In the genomic region with DNA sequence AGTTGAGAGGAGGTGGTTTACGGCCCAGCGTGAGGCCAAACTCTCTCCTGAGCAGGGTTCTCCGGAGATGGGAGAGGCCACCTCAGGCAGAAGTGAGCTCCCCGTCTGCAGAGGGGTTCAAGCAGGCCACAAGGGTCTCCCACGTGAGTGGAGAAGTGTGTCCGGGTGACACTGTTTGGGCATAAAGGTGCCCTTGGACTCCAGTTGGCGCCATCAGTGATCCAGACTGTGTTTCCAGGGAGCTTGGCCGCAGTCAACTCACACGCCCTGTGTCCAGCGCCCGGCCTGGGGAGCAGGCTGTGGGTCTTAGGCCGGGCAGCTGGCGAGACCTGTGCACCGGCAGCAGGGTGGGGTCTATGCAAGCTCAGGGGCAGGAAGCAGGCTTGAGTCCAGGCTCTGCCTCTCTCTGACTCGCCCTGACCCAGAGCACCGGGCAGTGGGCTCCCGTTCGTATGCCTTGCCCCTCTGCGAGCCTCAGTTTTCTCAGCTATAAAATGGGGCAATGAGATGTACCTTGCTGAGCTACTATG, we compare ENCODE assay signal across 19 cellular contexts. TPM values are rescaled to one million over a fixed set of nuclear protein-coding genes. Genes with fewer than 3 reads are reported as not detected.
A peak's percentile ranks its signal among the peaks of the same experiment; 100 is the strongest.
DNase-seq lines count a peak whose midpoint lies in the region; ATAC-seq, FAIRE-seq and TF ChIP-seq lines count a peak whose summit lies in the region.
"Had no signal": no experiment of that assay in that cellular context is flagged by ENCODE, and none has a peak within 500 bp of the region (broad histone marks: within the 10 kb centered on the region; RNA-seq: fewer than 3 reads in every experiment).

No MANE protein-coding gene starts in this region.

- RAD21 ChIA-PET in GM12878 (lab: Charles Lee; ENCODE audit: unreplicated experiment), result no interaction called here

- H3K9me3 ChIP-seq in heart left ventricle (no peaks in the 10 kb centered on the region), GM12878 (replicated peaks; ENCODE audit: control insufficient read depth, insufficient read depth, low read length) (no peaks in the 10 kb centered on the region), right lobe of liver (no peaks in the 10 kb centered on the region), trophoblast cell (ENCODE audit: insufficient read depth, low read depth, low read length) (no peaks in the 10 kb centered on the region)
- H3K9me3 ChIP-seq: BLaER1 had no signal

- no peak for TF ChIP-seq CTCF in heart left ventricle (IDR thresholded peaks at IDR 0.05)
- TF ChIP-seq CTCF in GM12878 (IDR thresholded peaks at IDR 0.05 in 2 of 3, conservative IDR thresholded peaks at IDR 0.05 in 1 of 3; ENCODE audit: control insufficient read depth in 2 of 3, extremely low read depth in 1 of 3, insufficient read depth in 1 of 3, low read depth in 3 of 3, low read length in 3 of 3), result no peak
- no peak for TF ChIP-seq CTCF in right lobe of liver (IDR thresholded peaks at IDR 0.05)

- H4K91ac ChIP-seq in trophoblast cell (ENCODE audit: low read depth, low read length), result peak overlapping the region; percentile 59

- peak overlapping the region; percentile 10 for H3K4ac ChIP-seq in trophoblast cell (ENCODE audit: low read depth, low read length)

- H3K36me3 ChIP-seq in heart left ventricle (peaks cover 0 to 25% (median 0%) of the 10 kb centered on the region in 9 donors), GM12878 (ENCODE audit: control insufficient read depth in 2 of 2, insufficient read depth in 2 of 2, low read length in 1 of 2) (peaks cover 0 to 1% of the 10 kb centered on the region in 2 experiments; a peak in 1 of 4 replicates), right lobe of liver (peaks cover 0 to 9% (median 0%) of the 10 kb centered on the region in 4 donors), trophoblast cell (ENCODE audit: control insufficient read depth in 1 of 2, insufficient read depth in 2 of 2, low read length in 2 of 2) (peaks cover 0 to 2% of the 10 kb centered on the region in 2 experiments)

- 95 to 100% (median 97%) methylated on average over 6 to 19 of the region's 19 CpGs for WGBS in heart left ventricle, 4 donors
- WGBS in GM12878 (ENCODE audit: insufficient coverage, insufficient replicate concordance, low lambda C conversion rate, missing lambda C conversion rate), result 70% methylated on average over 19 of the region's 19 CpGs
- WGBS in right lobe of liver (ENCODE audit: insufficient coverage, low coverage, low lambda C conversion rate, missing lambda C conversion rate), result no CpG with 5 or more reads among the region's 19 CpGs
- WGBS in trophoblast cell (ENCODE audit: extremely low coverage, insufficient coverage, insufficient read length), result no CpG with 5 or more reads among the region's 19 CpGs

- H3K23ac ChIP-seq in trophoblast cell (ENCODE audit: low read length), result no peak overlapping the region

- H3K79me2 ChIP-seq in GM12878 (ENCODE audit: control insufficient read depth, insufficient read depth, low read length) (no peaks in the 10 kb centered on the region), trophoblast cell (ENCODE audit: control insufficient read depth, insufficient read depth, low read length, poor library complexity) (peaks cover 2% of the 10 kb centered on the region)

- TF ChIP-seq RAD21 in GM12878 (IDR thresholded peaks at IDR 0.05; ENCODE audit: insufficient read depth, low read depth, low read length), result no peak

- no peak for TF ChIP-seq EP300 in GM12878 (IDR thresholded peaks at IDR 0.05; ENCODE audit: borderline replicate concordance in 1 of 2, control insufficient read depth in 1 of 2, low read depth in 2 of 2, low read length in 2 of 2)

- no peak overlapping the region for H3K18ac ChIP-seq in trophoblast cell (ENCODE audit: low read length)

- no peak overlapping the region for H3K4me2 ChIP-seq in GM12878 (ENCODE audit: control insufficient read depth, insufficient read depth)
- no peak overlapping the region for H3K4me2 ChIP-seq in trophoblast cell (ENCODE audit: low read length)
- H3K4me2 ChIP-seq: BLaER1, GM23338 had no signal

- POLR2A ChIA-PET in GM12878 (lab: Charles Lee), result no interaction called here

- H4K20me1 ChIP-seq in GM12878 (ENCODE audit: control insufficient read depth, insufficient read depth), result no peaks in the 10 kb centered on the region

- H4K8ac ChIP-seq in trophoblast cell (ENCODE audit: low read depth, low read length), result no peak overlapping the region

- H2AFZ ChIP-seq in GM12878 (ENCODE audit: control insufficient read depth, low read depth, low read length), result no peak overlapping the region
- H2AFZ ChIP-seq in trophoblast cell (ENCODE audit: insufficient read depth, low read length, poor library complexity), result no peak overlapping the region
- H2AFZ ChIP-seq: GM23338 had no signal

- BruUV-seq in GM12878 (replicated peaks; lab: Mats Ljungman, UMichigan), result no TSS peak

- H2BK5ac ChIP-seq in trophoblast cell (ENCODE audit: low read depth, low read length, poor library complexity), result no peak overlapping the region

- intact Hi-C loops in left ventricle myocardium superior (cut with micrococcal nuclease), result loop anchor here (10.0 kb wide), 1 partner anchor 160 kb away; no protein-coding TSS in a partner anchor
- intact Hi-C loops in heart left ventricle (cut with DNase I), result loop anchor here in 9 of 10 donors (5.0 to 10.0 kb wide), 4 partner anchors 68 to 352 kb away; a partner anchor contains a TSS
- intact Hi-C loops in GM12878 (cut with micrococcal nuclease; ENCODE audit: unreplicated experiment), result loop anchor here (10.0 kb wide), 1 partner anchor 350 kb away; a partner anchor contains a TSS
- intact Hi-C loops in right lobe of liver (cut with DNase I), result loop anchor here in 1 of 2 donors (5.0 kb wide), 1 partner anchor 162 kb away; no protein-coding TSS in a partner anchor

- no peak for ATAC-seq in left ventricle myocardium superior
- no peak for ATAC-seq in heart left ventricle
- no peak for ATAC-seq in GM12878
- no peak for ATAC-seq in right lobe of liver
- ATAC-seq in SK-N-SH treated with all-trans-retinoic acid at 6 μM for 48 hours, result no peak
- ATAC-seq in HG03280 (IDR thresholded peaks at IDR 0.05; ENCODE audit: unreplicated experiment), result no peak
- ATAC-seq: GM23338 had no signal

- no peak overlapping the region for H2BK120ac ChIP-seq in trophoblast cell (ENCODE audit: insufficient read depth, low read length, poor library complexity)

- H3K9ac ChIP-seq in GM12878 (ENCODE audit: control insufficient read depth, insufficient read depth, low read length) (no peak overlapping the region), trophoblast cell (ENCODE audit: low read length) (no peak overlapping the region)
- H3K9ac ChIP-seq: BLaER1 had no signal

- peak overlapping the region; percentile 43 for H2AK5ac ChIP-seq in trophoblast cell (ENCODE audit: low read length)

- peaks cover 21% of the 10 kb centered on the region for H3K79me1 ChIP-seq in trophoblast cell (ENCODE audit: low read length)

- DNase-seq in left ventricle myocardium superior (peak; percentile 19), heart left ventricle (no peak), GM12878 (ENCODE audit: low read depth, low spot score) (no peak), right lobe of liver (peak in 2 of 3 donors; percentile 15 to 31), trophoblast cell (no peak), NCI-H82 (lab: John Stamatoyannopoulos, UW) (no peak)
- DNase-seq: 8988T, DMS153, DMS79, GDM1, HCEC 1CT had no signal

- SMC1A ChIA-PET in GM12878 (lab: Charles Lee; ENCODE audit: uncharacterized antibody, unreplicated experiment), result no interaction called here

- in situ Hi-C loops in GM12878 (cut with MboI), result loop anchor here (5.0 kb wide), 1 partner anchor 157 kb away; no protein-coding TSS in a partner anchor

- no peak for TF ChIP-seq POLR2A in heart left ventricle (IDR thresholded peaks at IDR 0.05)
- no peak for TF ChIP-seq POLR2A in GM12878 (IDR thresholded peaks at IDR 0.05; ENCODE audit: low read depth, low read length)
- no peak for TF ChIP-seq POLR2A in right lobe of liver (IDR thresholded peaks at IDR 0.05)

- H3K14ac ChIP-seq in trophoblast cell (ENCODE audit: low read length), result peak overlapping the region; percentile 51

- H3K27me3 ChIP-seq in heart left ventricle (no peaks in the 10 kb centered on the region), GM12878 (replicated peaks in 1 of 2; ENCODE audit: control insufficient read depth in 2 of 2, insufficient read depth in 2 of 2, low read length in 1 of 2) (no peaks in the 10 kb centered on the region), right lobe of liver (no peaks in the 10 kb centered on the region), trophoblast cell (ENCODE audit: insufficient read depth, low read length) (no peaks in the 10 kb centered on the region)
- H3K27me3 ChIP-seq: BLaER1 had no signal

- H3K4me3 ChIP-seq in heart left ventricle (no peak overlapping the region), GM12878 (no peak overlapping the region), right lobe of liver (no peak overlapping the region), trophoblast cell (ENCODE audit: low read depth, low read length) (no peak overlapping the region)
- H3K4me3 ChIP-seq: BLaER1, GM23338 had no signal

- H3K27ac ChIP-seq in heart left ventricle (no peak overlapping the region), GM12878 (ENCODE audit: control insufficient read depth, insufficient read depth) (no peak overlapping the region), right lobe of liver (no peak overlapping the region), trophoblast cell (ENCODE audit: low read depth, low read length) (no peak overlapping the region)
- H3K27ac ChIP-seq: BLaER1 had no signal

- peak overlapping the region; percentile 9 for H2BK12ac ChIP-seq in trophoblast cell (ENCODE audit: low read length)

- FAIRE-seq in GM12878 (lab: Jason Lieb, UNC), result no peak
- FAIRE-seq: H54 had no signal

- peaks cover 0 to 34% (median 24%) of the 10 kb centered on the region in 12 donors for H3K4me1 ChIP-seq in heart left ventricle
- H3K4me1 ChIP-seq in GM12878 (ENCODE audit: control insufficient read depth, insufficient read depth, low read length), result no peaks in the 10 kb centered on the region; the same call in 1 of the 2 replicates
- H3K4me1 ChIP-seq in right lobe of liver, result peaks cover 0 to 29% (median 12%) of the 10 kb centered on the region in 4 donors
- peaks cover 20 to 28% of the 10 kb centered on the region in 2 experiments for H3K4me1 ChIP-seq in trophoblast cell (ENCODE audit: control insufficient read depth in 1 of 2, insufficient read depth in 2 of 2, low read length in 2 of 2)

- CTCF ChIA-PET in GM12878 (lab: Yijun Ruan, JAX), result interaction anchor here (1.4 to 1.9 kb wide), 2 partner anchors 68 to 158 kb away, joined by 4 to 6 read pairs; no protein-coding TSS in a partner anchor

- H4K12ac ChIP-seq in trophoblast cell (ENCODE audit: low read depth, low read length), result no peak overlapping the region

RNA-seq across cellular contexts. Expression of a gene that starts 24.6 kb away (rescaled TPM):
- total RNA-seq in left ventricle myocardium superior (95.6 TPM), heart left ventricle (10 to 100 TPM; 26.8 to 84.6 (median 55.0) TPM), GM12878 (2014; rRNA removed) (not detected in 2 replicates), GM12878 (2014; rRNA removed; fragmentation: Illumina TruSeq; extraction: Trizol) (not detected in 2 replicates), GM12878 (2021) (0.08 TPM in 1 of 2 replicates, not detected in the other), right lobe of liver (1 to 10 TPM in 3 of 6 experiments, under 1 TPM in 3; 0.32 to 1.6 (median 1.0) TPM)
- polyA plus RNA-seq in heart left ventricle (10 to 100 TPM; 28.9 to 50.1 TPM), GM12878 (2011; rRNA removed) (0.72 and 1.2 TPM in 2 replicates), GM12878 (2014; fragmentation: Illumina TruSeq; extraction: Trizol) (0.04 TPM in 1 of 2 replicates, not detected in the other), GM12878 (2014; fragmentation: Nextera tagmentation; extraction: Ambion mirVana) (not detected), GM12878 (2014; rRNA removed) (not detected in 2 replicates), GM12878 (2016; fragmentation: Nextera tagmentation; extraction: Ambion mirVana) (not detected)
- not detected in 2 replicates for total RNA-seq in GM12878 (2013; cell fraction: nucleolus; rRNA removed)
- polyA plus RNA-seq in GM12878 (2011; ENCODE audit: low read depth), result not detected
- 1.9 and 2.3 TPM in 2 replicates for polyA plus RNA-seq in GM12878 (2011; cell fraction: cytosol; rRNA removed)
- 1.0 and 1.7 TPM in 2 replicates for polyA plus RNA-seq in GM12878 (2011; cell fraction: nucleus; rRNA removed)
- 0.11 TPM in 1 of 2 replicates, not detected in the other for polyA plus RNA-seq in GM12878 (2012)
- 0.73 and 1.3 TPM in 2 replicates for polyA minus RNA-seq in GM12878 (2011; rRNA and poly(A)+ RNA removed)
- 0.73 TPM in 1 of 2 replicates, not detected in the other for polyA minus RNA-seq in GM12878 (2011; cell fraction: cytosol; rRNA and poly(A)+ RNA removed)
- 0.36 and 0.57 TPM in 2 replicates for polyA minus RNA-seq in GM12878 (2011; cell fraction: nucleus; rRNA and poly(A)+ RNA removed)
- polyA plus RNA-seq in trophoblast cell (2013), result 31.1 and 33.0 TPM in 2 replicates
- total RNA-seq: CD4-positive, alpha-beta memory T cell; HT-29 had no signal
- polyA plus RNA-seq: CD14-positive monocyte; CD4-positive, alpha-beta memory T cell had no signal

RNA-seq across cellular contexts. Expression of a gene that starts 45.9 kb away (rescaled TPM):
- total RNA-seq in left ventricle myocardium superior (8.7 TPM), heart left ventricle (10 to 100 TPM in 6 of 9 donors, 1 to 10 TPM in 3; 6.0 to 45.9 (median 11.5) TPM), GM12878 (2014; rRNA removed) (30.4 and 33.1 TPM in 2 replicates), GM12878 (2014; rRNA removed; fragmentation: Illumina TruSeq; extraction: Trizol) (14.6 and 15.4 TPM in 2 replicates), GM12878 (2021) (39.6 and 47.0 TPM in 2 replicates), right lobe of liver (10 to 100 TPM; 13.2 to 48.0 (median 24.9) TPM)
- polyA plus RNA-seq in heart left ventricle (1 to 10 TPM; 5.8 to 8.1 TPM), GM12878 (2011; rRNA removed) (13.0 and 19.8 TPM in 2 replicates), GM12878 (2014; fragmentation: Illumina TruSeq; extraction: Trizol) (2.6 and 7.4 TPM in 2 replicates), GM12878 (2014; fragmentation: Nextera tagmentation; extraction: Ambion mirVana) (under 1 TPM; 0.19 to 0.62 TPM), GM12878 (2014; rRNA removed) (28.4 and 31.8 TPM in 2 replicates), GM12878 (2016; fragmentation: Nextera tagmentation; extraction: Ambion mirVana) (10 to 100 TPM; 17.0 to 19.8 TPM)
- 199 and 223 TPM in 2 replicates for total RNA-seq in GM12878 (2013; cell fraction: nucleolus; rRNA removed)
- 11.1 TPM for polyA plus RNA-seq in GM12878 (2011; ENCODE audit: low read depth)
- polyA plus RNA-seq in GM12878 (2011; cell fraction: cytosol; rRNA removed), result 23.9 and 42.0 TPM in 2 replicates
- 186 and 189 TPM in 2 replicates for polyA plus RNA-seq in GM12878 (2011; cell fraction: nucleus; rRNA removed)
- 21.8 and 26.5 TPM in 2 replicates for polyA plus RNA-seq in GM12878 (2012)
- 23.7 and 77.3 TPM in 2 replicates for polyA minus RNA-seq in GM12878 (2011; rRNA and poly(A)+ RNA removed)
- 22.4 and 33.3 TPM in 2 replicates for polyA minus RNA-seq in GM12878 (2011; cell fraction: cytosol; rRNA and poly(A)+ RNA removed)
- polyA minus RNA-seq in GM12878 (2011; cell fraction: nucleus; rRNA and poly(A)+ RNA removed), result 101 and 153 TPM in 2 replicates
- polyA plus RNA-seq in trophoblast cell (2013), result 12.8 and 13.1 TPM in 2 replicates
- polyA plus RNA-seq: GM23338 had no signal

Comparison
In these comparisons a context has a peak if more than half of its experiments do, and no peak if none do; other contexts are left out.
1. DNase-seq: peak in left ventricle myocardium superior (single experiment) and right lobe of liver (2 of 3); none in heart left ventricle (0 of 5), GM12878 (single experiment), trophoblast cell (0 of 2) and NCI-H82 (single experiment).
2. RNA of a gene that starts 24.6 kb away (total RNA-seq): 95.6 TPM in left ventricle myocardium superior (single experiment) and 26.8 to 84.6 TPM in heart left ventricle; 0.32 to 1.6 TPM in right lobe of liver and 0.08 TPM in GM12878; every median in the first group is over 10 times any median in the second.